In genomic region chr1:156629825-156630449, GRCh38 we compare ENCODE assay signal across 1 cellular context.
A peak's percentile ranks its signal among the peaks of the same experiment; 100 is the strongest.
TF ChIP-seq lines count a peak whose summit lies in the region.

No MANE protein-coding gene starts in this region.

TF ChIP-seq in HEK293, 187 proteins besides CTCF, POLR2A, EP300 and RAD21:
- TF ChIP-seq, protein P1, sequence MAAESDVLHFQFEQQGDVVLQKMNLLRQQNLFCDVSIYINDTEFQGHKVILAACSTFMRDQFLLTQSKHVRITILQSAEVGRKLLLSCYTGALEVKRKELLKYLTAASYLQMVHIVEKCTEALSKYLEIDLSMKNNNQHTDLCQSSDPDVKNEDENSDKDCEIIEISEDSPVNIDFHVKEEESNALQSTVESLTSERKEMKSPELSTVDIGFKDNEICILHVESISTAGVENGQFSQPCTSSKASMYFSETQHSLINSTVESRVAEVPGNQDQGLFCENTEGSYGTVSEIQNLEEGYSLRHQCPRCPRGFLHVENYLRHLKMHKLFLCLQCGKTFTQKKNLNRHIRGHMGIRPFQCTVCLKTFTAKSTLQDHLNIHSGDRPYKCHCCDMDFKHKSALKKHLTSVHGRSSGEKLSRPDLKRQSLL (tag by site-specific recombination; IDR thresholded peaks at IDR 0.05), result peak; percentile 69; the same call in 1 of the 2 replicates
- peak; percentile 75 for TF ChIP-seq PRDM10 (tag by site-specific recombination; IDR thresholded peaks at IDR 0.05)
- peak; percentile 66; the same call in 1 of the 2 replicates for TF ChIP-seq ZNF121 (tag by site-specific recombination; IDR thresholded peaks at IDR 0.05)
- TF ChIP-seq ZNF366 (tag by site-specific recombination; conservative IDR thresholded peaks at IDR 0.05), result no peak
TF ChIP-seq in HEK293: peak in this region for 3.
